Comparison of ENCODE assay signal across 1 cellular context in genomic region chrX:44428989-44429627, GRCh38.
TF ChIP-seq lines count a peak whose summit lies in the region.

No MANE protein-coding gene starts in this region.

TF ChIP-seq in HepG2, 621 proteins besides CTCF, POLR2A, EP300 and RAD21 (continued from another document):
- TF ChIP-seq ARID5B (CRISPR knock-in tag; IDR thresholded peaks at IDR 0.05) (peak; percentile 20; the same call in 1 of the 2 replicates), GLMP (CRISPR knock-in tag; IDR thresholded peaks at IDR 0.05; ENCODE audit: borderline replicate concordance) (no peak)
